Comparison of ENCODE assay signal across 26 cellular contexts in the genomic region with DNA sequence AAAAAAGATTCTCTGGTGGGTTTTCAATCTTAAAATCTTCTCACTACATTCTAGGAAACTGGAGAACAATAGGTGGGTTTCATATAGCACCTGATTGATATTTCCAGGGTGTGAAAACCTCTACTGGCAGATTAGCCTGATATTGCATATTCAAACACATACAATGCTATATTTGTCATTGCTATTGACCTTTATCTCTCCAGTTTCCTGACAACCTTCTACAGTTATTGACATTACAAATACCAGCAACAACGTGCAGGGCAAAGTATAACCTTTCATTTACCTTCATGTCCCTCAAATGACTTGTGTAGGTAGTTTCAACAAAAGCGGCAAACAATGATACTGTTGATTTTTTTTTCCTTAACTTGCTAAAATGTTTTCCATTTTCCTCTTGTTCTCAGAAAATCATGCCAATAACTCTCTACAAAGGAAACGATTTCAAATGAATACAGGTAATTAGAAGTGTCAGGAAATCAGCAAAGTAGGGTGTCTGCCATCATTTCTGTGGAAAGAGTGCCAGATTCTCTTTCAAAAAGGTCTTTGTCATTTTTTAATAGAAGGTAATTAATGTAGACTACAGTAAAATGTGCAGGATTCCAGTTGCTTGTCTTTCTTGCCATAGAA.
DNase-seq lines count a peak whose midpoint lies in the region; ATAC-seq and TF ChIP-seq lines count a peak whose summit lies in the region.
"Had no signal": no experiment of that assay in that cellular context is flagged by ENCODE, and none has a peak within 500 bp of the region (broad histone marks: within the 10 kb centered on the region; RNA-seq: fewer than 3 reads in every experiment).

No MANE protein-coding gene starts in this region.

- no peak for TF ChIP-seq CTCF in GM10248 (IDR thresholded peaks at IDR 0.05; ENCODE audit: control extremely low read depth, extremely low read depth, low read depth, missing control alignments)
- no peak for TF ChIP-seq CTCF in type B pancreatic cell (conservative IDR thresholded peaks at IDR 0.05)

- H3K4me3 Mint-ChIP-seq in type B pancreatic cell: no peak overlapping the region
- H3K4me3 Mint-ChIP-seq: activated CD4-positive, alpha-beta T cell treated with anti-CD3 and anti-CD28 coated beads for 36 hours; activated naive CD4-positive, alpha-beta T cell treated with anti-CD3 and anti-CD28 coated beads, Interleukin-2, amount 50 U/mL, for 24 hours; nephron; stimulated activated memory B cell treated with anti-CD40 and anti-IgM and Interleukin-4, amounts not matched to agents 10 μg/mL and 1 μg/mL and 100 μg/mL, for 72 hours had no signal

- POLR2A ChIA-PET in GM10248 (lab: Yijun Ruan, JAX): no interaction called here

- CTCF ChIA-PET in GM10248 (lab: Yijun Ruan, JAX): no interaction called here

- H3K36me3 Mint-ChIP-seq in type B pancreatic cell: no peaks in the 10 kb centered on the region
- H3K36me3 Mint-ChIP-seq: activated naive CD4-positive, alpha-beta T cell treated with anti-CD3 and anti-CD28 coated beads, Interleukin-2, amount 50 U/mL, for 24 hours; stimulated activated memory B cell treated with anti-CD40 and anti-IgM and Interleukin-4, amounts not matched to agents 10 μg/mL and 1 μg/mL and 100 μg/mL, for 72 hours had no signal

- no peak overlapping the region for H3K27ac Mint-ChIP-seq in type B pancreatic cell
- H3K27ac Mint-ChIP-seq: activated CD4-positive, alpha-beta T cell treated with anti-CD3 and anti-CD28 coated beads for 36 hours; activated naive CD4-positive, alpha-beta T cell treated with anti-CD3 and anti-CD28 coated beads, Interleukin-2, amount 50 U/mL, for 24 hours; activated T-helper 2 cell treated with anti-CD3 and anti-CD28 coated beads, Interferon-gamma antibody, Interleukin-2, Interleukin-4, amounts not matched to agents 10 μg/mL and 5 μg/mL and 100 μg/mL, durations not matched to agents 14 hours and 24 hours and 36 hours; nephron; stimulated activated memory B cell treated with anti-CD40 and anti-IgM and Interleukin-4, amounts not matched to agents 10 μg/mL and 1 μg/mL and 100 μg/mL, for 72 hours had no signal

- ATAC-seq in left colon (peak; percentile 57), GM19463 (IDR thresholded peaks at IDR 0.05; ENCODE audit: unreplicated experiment) (no peak)
- ATAC-seq: activated CD4-positive, alpha-beta T cell treated with anti-CD3 and anti-CD28 coated beads for 36 hours; mucosa of descending colon; Panc1; stimulated activated memory B cell treated with anti-CD40 and anti-IgM and Interleukin-4, amounts not matched to agents 10 μg/mL and 1 μg/mL and 100 μg/mL, for 72 hours had no signal

- peaks cover 3% of the 10 kb centered on the region for H3K27me3 Mint-ChIP-seq in type B pancreatic cell

- DNase-seq in DMS153 (lab: John Stamatoyannopoulos, UW) (peak; percentile 4), DMS153 treated with DMSO at 0.1 percent for 48 hours (lab: John Stamatoyannopoulos, UW; ENCODE audit: unreplicated experiment) (no peak), NCI-H526 treated with DMSO at 0.1 percent for 48 hours (lab: John Stamatoyannopoulos, UW) (peak; percentile 48), left colon (no peak), GM10248 (ENCODE audit: extremely low spot score) (no peak), type B pancreatic cell (ENCODE audit: extremely low spot score, unreplicated experiment) (no peak)
- no peak for DNase-seq in activated naive CD4-positive, alpha-beta T cell treated with anti-CD3 and anti-CD28 coated beads, Interleukin-2, amount 50 U/mL, for 16 hours
- DNase-seq: activated CD4-positive, alpha-beta T cell treated with anti-CD3 and anti-CD28 coated beads for 36 hours; amygdala; brain microvascular endothelial cell; C1 segment of cervical spinal cord; dorsolateral prefrontal cortex; foreskin melanocyte; GOT3; KG1; mucosa of descending colon; NCI-H1105 treated with DMSO at 0.1 percent for 48 hours; NCI-H446 treated with DMSO at 0.1 percent for 48 hours; SHP77 treated with DMSO at 0.1 percent for 48 hours; transverse colon had no signal

- peaks cover 20% of the 10 kb centered on the region for H3K4me1 Mint-ChIP-seq in type B pancreatic cell (ENCODE audit: unreplicated experiment)
- H3K4me1 Mint-ChIP-seq: activated CD4-positive, alpha-beta T cell treated with anti-CD3 and anti-CD28 coated beads for 36 hours; activated naive CD4-positive, alpha-beta T cell treated with anti-CD3 and anti-CD28 coated beads, Interleukin-2, amount 50 U/mL, for 24 hours; stimulated activated memory B cell treated with anti-CD40 and anti-IgM and Interleukin-4, amounts not matched to agents 10 μg/mL and 1 μg/mL and 100 μg/mL, for 72 hours had no signal

- intact Hi-C loops in left colon (cut with DNase I, micrococcal nuclease): no loop called here

- no peaks in the 10 kb centered on the region for H3K9me3 Mint-ChIP-seq in type B pancreatic cell
- H3K9me3 Mint-ChIP-seq: activated naive CD4-positive, alpha-beta T cell treated with anti-CD3 and anti-CD28 coated beads, Interleukin-2, amount 50 U/mL, for 24 hours; activated T-helper 2 cell treated with anti-CD3 and anti-CD28 coated beads, Interferon-gamma antibody, Interleukin-2, Interleukin-4, amounts not matched to agents 10 μg/mL and 5 μg/mL and 100 μg/mL, durations not matched to agents 14 hours and 24 hours and 36 hours; nephron; stimulated activated memory B cell treated with anti-CD40 and anti-IgM and Interleukin-4, amounts not matched to agents 10 μg/mL and 1 μg/mL and 100 μg/mL, for 72 hours had no signal

Comparison
In these comparisons a context has a peak if more than half of its experiments do, and no peak if none do; other contexts are left out.
1. DNase-seq: peak in DMS153 (single experiment) and NCI-H526 treated with DMSO at 0.1 percent for 48 hours (single experiment); none in DMS153 treated with DMSO at 0.1 percent for 48 hours (single experiment), left colon (0 of 2), activated naive CD4-positive, alpha-beta T cell treated with anti-CD3 and anti-CD28 coated beads, Interleukin-2, amount 50 U/mL, for 16 hours (single experiment), GM10248 (single experiment) and type B pancreatic cell (single experiment).